ENCODE assay signal across 16 cellular contexts in the genomic region with DNA sequence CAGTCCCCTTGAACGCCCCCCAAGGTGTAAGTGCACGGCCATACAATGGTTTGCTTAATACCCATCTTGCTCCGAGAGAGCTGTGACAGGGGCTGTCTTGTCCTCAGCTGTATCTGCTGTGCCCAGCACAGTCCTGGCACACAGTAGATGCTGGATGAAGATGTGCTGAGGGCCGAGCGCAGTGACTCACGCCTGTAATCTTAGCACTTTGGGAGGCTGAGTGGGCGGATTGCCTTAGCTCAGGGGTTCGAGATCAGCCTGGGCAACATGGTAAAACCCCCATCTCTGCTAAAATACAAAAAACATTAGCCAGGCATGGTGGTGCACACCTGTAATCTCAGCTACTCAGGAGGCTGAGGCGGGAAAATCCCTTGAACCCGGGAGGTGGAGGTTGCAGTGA. TPM values are rescaled to one million over a fixed set of nuclear protein-coding genes. Genes with fewer than 3 reads are reported as not detected.
A peak's percentile ranks its signal among the peaks of the same experiment; 100 is the strongest.
DNase-seq lines count a peak whose midpoint lies in the region; ATAC-seq and TF ChIP-seq lines count a peak whose summit lies in the region.
"Had no signal": no experiment of that assay in that cellular context is flagged by ENCODE, and none has a peak within 500 bp of the region (broad histone marks: within the 10 kb centered on the region; RNA-seq: fewer than 3 reads in every experiment).

No MANE protein-coding gene starts in this region.

- no peak overlapping the region for H3K4me2 ChIP-seq in mesendoderm (ENCODE audit: low read length)

- ATAC-seq in body of pancreas (no peak), thoracic aorta (ENCODE audit: insufficient number of reproducible peaks, low FRiP score, low read depth) (no peak), left lung (no peak)

- no peak for TF ChIP-seq POLR2A in body of pancreas (IDR thresholded peaks at IDR 0.05)

- H3K18ac ChIP-seq in mesendoderm (ENCODE audit: low read length), result no peak overlapping the region

- H3K27me3 ChIP-seq in body of pancreas (no peaks in the 10 kb centered on the region), mesendoderm (ENCODE audit: insufficient read depth, low read length, poor library complexity) (no peaks in the 10 kb centered on the region), thoracic aorta (replicated peaks; ENCODE audit: insufficient read depth) (no peaks in the 10 kb centered on the region), left lung (peaks cover 0 to 29% of the 10 kb centered on the region in 2 donors)

- no peaks in the 10 kb centered on the region for H3K4me1 ChIP-seq in HEK293 (ENCODE audit: control insufficient read depth, insufficient read depth, low read length)
- peaks cover 40% of the 10 kb centered on the region for H3K4me1 ChIP-seq in body of pancreas
- peaks cover 5% of the 10 kb centered on the region for H3K4me1 ChIP-seq in mesendoderm (ENCODE audit: control insufficient read depth, low read depth, low read length)
- H3K4me1 ChIP-seq in thoracic aorta (ENCODE audit: control insufficient read depth in 1 of 2, low read depth in 2 of 2), result peaks cover 32 to 41% of the 10 kb centered on the region in 2 donors
- H3K4me1 ChIP-seq in left lung, result peaks cover 6 to 38% of the 10 kb centered on the region in 2 donors

- H4K5ac ChIP-seq in mesendoderm (ENCODE audit: low read length), result no peak overlapping the region

- no peak overlapping the region for H3K9ac ChIP-seq in mesendoderm (ENCODE audit: low read length)

- POLR2A ChIA-PET in HEK293 (lab: Yijun Ruan, JAX), result interaction anchor here (0.6 to 1.3 kb wide), 2 partner anchors 15 to 392 kb away, joined by 3 read pairs; no protein-coding TSS in a partner anchor

- no peak overlapping the region for H2BK120ac ChIP-seq in mesendoderm (ENCODE audit: low read depth, low read length)

- no peaks in the 10 kb centered on the region for H3K79me2 ChIP-seq in mesendoderm (ENCODE audit: control insufficient read depth, insufficient read depth, low read length)

- H3K9me3 ChIP-seq in HEK293 (ENCODE audit: control insufficient read depth, insufficient read depth, low read depth, low read length) (no peaks in the 10 kb centered on the region), body of pancreas (no peaks in the 10 kb centered on the region), thoracic aorta (no peaks in the 10 kb centered on the region), left lung (no peaks in the 10 kb centered on the region)

- CTCF ChIA-PET in HEK293 (lab: Yijun Ruan, JAX), result interaction anchor here (1.0 to 1.9 kb wide), 2 partner anchors 15 to 44 kb away, joined by 4 to 8 read pairs; no protein-coding TSS in a partner anchor

- H4K8ac ChIP-seq in mesendoderm (ENCODE audit: low read depth, low read length), result no peak overlapping the region

- H3K56ac ChIP-seq in mesendoderm (ENCODE audit: low read length), result peak overlapping the region; percentile 40

- no peak overlapping the region for H2BK15ac ChIP-seq in mesendoderm (replicated peaks; ENCODE audit: low read depth)

- no peak overlapping the region for H2BK5ac ChIP-seq in mesendoderm (ENCODE audit: low read length)

- H3K23ac ChIP-seq in mesendoderm (ENCODE audit: low read length), result no peak overlapping the region

- peak overlapping the region; percentile 64 for H3K4ac ChIP-seq in mesendoderm (ENCODE audit: low read depth, low read length)

- intact Hi-C loops in body of pancreas (cut with DNase I) (loop anchor here (10.0 kb wide), 1 partner anchor 63 kb away; no protein-coding TSS in a partner anchor), left lung (cut with DNase I) (no loop called here)

- no peak for DNase-seq in body of pancreas
- no peak for DNase-seq in mesendoderm
- DNase-seq in thoracic aorta (ENCODE audit: low spot score), result no peak
- DNase-seq in left lung, result no peak
- no peak for DNase-seq in effector CD4-positive, alpha-beta T cell
- no peak for DNase-seq in germinal center (ENCODE audit: low spot score)
- DNase-seq: activated CD4-positive, alpha-beta T cell treated with anti-CD3 and anti-CD28 coated beads, Interleukin-2, amount 10 ng/mL, durations not matched to agents 24 days and 14 days; activated naive CD4-positive, alpha-beta T cell treated with anti-CD3 and anti-CD28 coated beads for 36 hours; GF-D8; NCI-H1436; small intestine; stimulated activated CD4-positive, alpha-beta T cell treated with anti-CD3 and anti-CD28 coated beads, Interleukin-4, amount 100 ng/mL, for 4 hours had no signal

- H3K27ac ChIP-seq in HEK293 (ENCODE audit: extremely low read depth, low read depth, low read length) (no peak overlapping the region), body of pancreas (peak overlapping the region in 3 of 4 donors; percentile 67 to 89 (median 88)), mesendoderm (ENCODE audit: low read depth, low read length) (no peak overlapping the region), thoracic aorta (peak overlapping the region; percentile 74 to 86), left lung (peak overlapping the region in 1 of 2 donors; percentile 23)

- no peaks in the 10 kb centered on the region for H3K79me1 ChIP-seq in mesendoderm (ENCODE audit: low read length)

- TF ChIP-seq CTCF in HEK293 (tag by site-specific recombination; IDR thresholded peaks at IDR 0.05), result no peak
- no peak for TF ChIP-seq CTCF in body of pancreas (IDR thresholded peaks at IDR 0.05)
- no peak for TF ChIP-seq CTCF in thoracic aorta (IDR thresholded peaks at IDR 0.05)
- TF ChIP-seq CTCF in left lung (IDR thresholded peaks at IDR 0.05), result no peak

- H3K36me3 ChIP-seq in HEK293 (ENCODE audit: control insufficient read depth in 2 of 2, insufficient read depth in 1 of 2, low read length in 2 of 2) (no peaks in the 10 kb centered on the region), body of pancreas (replicated peaks in 1 of 2; ENCODE audit: insufficient read depth in 1 of 2, low read depth in 2 of 2) (no peaks in the 10 kb centered on the region), mesendoderm (ENCODE audit: control insufficient read depth, insufficient read depth, low read length) (no peaks in the 10 kb centered on the region), thoracic aorta (no peaks in the 10 kb centered on the region), left lung (no peaks in the 10 kb centered on the region)

- no peak overlapping the region for H2AK5ac ChIP-seq in mesendoderm (ENCODE audit: low read length)

- 78 to 84% methylated on average over 5 to 10 of the region's 10 CpGs for WGBS in body of pancreas, 2 donors
- no CpG with 5 or more reads among the region's 10 CpGs for WGBS in mesendoderm (ENCODE audit: extremely low coverage, insufficient coverage, low lambda C conversion rate)

- H3K4me3 ChIP-seq in HEK293 (ENCODE audit: low read depth, low read length) (no peak overlapping the region), body of pancreas (no peak overlapping the region), mesendoderm (ENCODE audit: low read length) (no peak overlapping the region), thoracic aorta (no peak overlapping the region), left lung (no peak overlapping the region)
- H3K4me3 ChIP-seq: GM12878 had no signal

TF ChIP-seq in HEK293, 187 proteins besides CTCF, POLR2A, EP300 and RAD21:
- TF ChIP-seq ZNF513 (tag by site-specific recombination; IDR thresholded peaks at IDR 0.05) (no peak), ZEB2 (tag by site-specific recombination; IDR thresholded peaks at IDR 0.05) (no peak), ZNF658 (tag by site-specific recombination; IDR thresholded peaks at IDR 0.05) (no peak), BCL11B (tag by site-specific recombination; IDR thresholded peaks at IDR 0.05; ENCODE audit: low read depth) (no peak), ZBTB17 (tag by site-specific recombination; IDR thresholded peaks at IDR 0.05) (no peak), ZFHX2 (tag by site-specific recombination; conservative IDR thresholded peaks at IDR 0.05) (peak; percentile 41; the same call in 1 of the 2 replicates)

RNA-seq across cellular contexts. Expression of gene C9orf50, which starts 53.6 kb away (rescaled TPM):
- total RNA-seq in body of pancreas (not detected), thoracic aorta (not detected), left lung (not detected)
- not detected for polyA plus RNA-seq in mesendoderm (2013, experiment 1 of 2)
- polyA plus RNA-seq in mesendoderm (2013, experiment 2 of 2), result not detected
- total RNA-seq: activated CD4-positive, alpha-beta T cell treated with anti-CD3 and anti-CD28 coated beads, Interleukin-2, amount 10 ng/mL, durations not matched to agents 24 days and 14 days; activated naive CD4-positive, alpha-beta T cell treated with anti-CD3 and anti-CD28 coated beads for 36 hours; cerebellum; fibroblast of villous mesenchyme; GM12878 had no signal
- polyA plus RNA-seq: GM12878 had no signal

RNA-seq across cellular contexts. Expression of gene NTMT1, which starts 58.6 kb away (rescaled TPM):
- 10 to 100 TPM; 11.2 to 14.5 TPM for total RNA-seq in body of pancreas
- 42.0 TPM for polyA plus RNA-seq in mesendoderm (2013, experiment 1 of 2)
- polyA plus RNA-seq in mesendoderm (2013, experiment 2 of 2), result 43.1 TPM
- 10 to 100 TPM; 16.9 to 27.2 TPM for total RNA-seq in thoracic aorta
- 10 to 100 TPM; 25.3 to 35.4 TPM for total RNA-seq in left lung

Comparison
In these comparisons a context has a peak if more than half of its experiments do, and no peak if none do; other contexts are left out.
1. H3K27ac ChIP-seq: peak in body of pancreas (3 of 4) and thoracic aorta (2 of 2); none in HEK293 (single experiment) and mesendoderm (single experiment).